In the genomic region with DNA sequence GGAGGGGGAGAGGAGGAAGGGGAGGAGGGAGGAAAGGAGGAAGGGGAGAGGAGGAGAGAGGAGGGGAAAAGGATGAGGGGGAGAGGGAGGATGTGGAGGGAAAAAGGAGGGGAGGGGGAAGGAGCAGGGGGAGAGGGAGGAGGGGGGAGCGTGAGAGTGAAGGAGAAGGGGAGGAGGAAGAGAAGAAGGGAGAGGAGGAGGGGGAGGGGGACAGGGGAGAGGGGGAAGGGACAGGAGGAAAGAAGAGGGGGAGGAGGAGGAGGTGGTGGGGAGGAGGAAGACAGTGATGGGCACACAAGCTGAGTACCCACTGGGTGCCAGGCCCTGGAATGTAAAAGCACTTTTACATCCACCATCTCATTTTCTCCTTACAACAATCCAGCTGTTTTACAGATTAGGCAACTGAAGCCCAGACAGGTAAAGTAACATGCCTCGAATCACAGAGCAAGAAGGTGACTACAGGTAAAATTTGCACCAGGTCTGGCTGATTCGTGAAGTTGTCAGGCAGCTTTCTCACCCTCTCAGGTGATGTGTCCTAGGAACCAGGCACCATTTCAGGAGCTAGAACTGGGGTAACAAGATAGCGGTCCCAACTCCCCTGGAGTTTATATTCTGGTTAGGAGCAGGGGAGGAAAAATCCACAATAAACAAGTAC, we compare ENCODE assay signal across 11 cellular contexts. TPM values are rescaled to one million over a fixed set of nuclear protein-coding genes. Genes with fewer than 3 reads are reported as not detected.
DNase-seq lines count a peak whose midpoint lies in the region; ATAC-seq, FAIRE-seq and TF ChIP-seq lines count a peak whose summit lies in the region.
"Had no signal": no experiment of that assay in that cellular context is flagged by ENCODE, and none has a peak within 500 bp of the region (broad histone marks: within the 10 kb centered on the region; RNA-seq: fewer than 3 reads in every experiment).

No MANE protein-coding gene starts in this region.

- H3K4me2 ChIP-seq in DOHH2 (ENCODE audit: low read length) (peak overlapping the region; percentile 31), smooth muscle cell (no peak overlapping the region)

- H3F3A ChIP-seq in DOHH2 (ENCODE audit: control insufficient read depth, insufficient read depth) (peaks cover 13% of the 10 kb centered on the region), smooth muscle cell (ENCODE audit: low read depth) (peaks cover 3% of the 10 kb centered on the region)

- peak overlapping the region; percentile 4; the same call in 1 of the 2 replicates for H3K27ac ChIP-seq in DOHH2 (ENCODE audit: low read depth, low read length)
- peak overlapping the region; percentile 27; the same call in 1 of the 2 replicates for H3K27ac ChIP-seq in SJSA1
- peak overlapping the region; percentile 82 to 86 for H3K27ac ChIP-seq in kidney (ENCODE audit: low read depth in 2 of 2, low read length in 2 of 2)
- H3K27ac ChIP-seq in smooth muscle cell (ENCODE audit: low read depth): peak overlapping the region; percentile 74
- peak overlapping the region in 2 of 4 donors; percentile 27 to 30 for H3K27ac ChIP-seq in Peyer's patch

- no peak overlapping the region for H3K4me3 ChIP-seq in DOHH2 (ENCODE audit: low read length)
- no peak overlapping the region for H3K4me3 ChIP-seq in SJSA1
- H3K4me3 ChIP-seq in kidney (ENCODE audit: low read length in 2 of 2): no peak overlapping the region
- H3K4me3 ChIP-seq in smooth muscle cell: no peak overlapping the region
- H3K4me3 ChIP-seq in Peyer's patch: no peak overlapping the region
- H3K4me3 ChIP-seq: mucosa of descending colon had no signal

- ATAC-seq in HG02884 (IDR thresholded peaks at IDR 0.05; ENCODE audit: unreplicated experiment): no peak

- TF ChIP-seq CTCF in DOHH2 (IDR thresholded peaks at IDR 0.05; ENCODE audit: low read depth, low read length, poor library complexity, severe bottlenecking): no peak
- TF ChIP-seq CTCF in kidney (IDR thresholded peaks at IDR 0.05; ENCODE audit: borderline replicate concordance, extremely low read depth, insufficient read depth): no peak
- TF ChIP-seq CTCF in smooth muscle cell (IDR thresholded peaks at IDR 0.05; ENCODE audit: borderline replicate concordance, insufficient read depth, poor library complexity, severe bottlenecking): no peak
- TF ChIP-seq CTCF in Peyer's patch (IDR thresholded peaks at IDR 0.05): no peak

- DNase-seq in SJSA1 (ENCODE audit: low read depth in 1 of 2, low spot score in 2 of 2): no peak
- DNase-seq in kidney: no peak
- DNase-seq in smooth muscle cell (lab: John Stamatoyannopoulos, UW; ENCODE audit: unreplicated experiment): no peak
- DNase-seq in Peyer's patch: no peak
- DNase-seq in DMS 273 (lab: John Stamatoyannopoulos, UW; ENCODE audit: unreplicated experiment): no peak
- no peak for DNase-seq in NCI-H1048 (lab: John Stamatoyannopoulos, UW)
- DNase-seq: activated CD8-positive, alpha-beta memory T cell treated with anti-CD3 and anti-CD28 coated beads, Interleukin-2, amount 10 ng/mL, durations not matched to agents 7 days and 5 days; effector CD4-positive, alpha-beta T cell had no signal

- H3K9ac ChIP-seq in kidney (ENCODE audit: low read length in 2 of 2): peak overlapping the region in 1 of 2 donors; percentile 59
- no peak overlapping the region for H3K9ac ChIP-seq in smooth muscle cell (ENCODE audit: low read depth)

- 62% methylated on average over 4 of the region's 4 CpGs for WGBS in smooth muscle cell (ENCODE audit: low lambda C conversion rate)

- no peaks in the 10 kb centered on the region for H3K9me3 ChIP-seq in DOHH2 (ENCODE audit: control insufficient read depth, insufficient read depth, low read length)
- H3K9me3 ChIP-seq in SJSA1 (replicated peaks): no peaks in the 10 kb centered on the region
- no peaks in the 10 kb centered on the region for H3K9me3 ChIP-seq in kidney (ENCODE audit: control insufficient read depth in 1 of 2, low read length in 2 of 2)
- no peaks in the 10 kb centered on the region for H3K9me3 ChIP-seq in smooth muscle cell (replicated peaks; ENCODE audit: low read depth)
- H3K9me3 ChIP-seq in Peyer's patch: no peaks in the 10 kb centered on the region
- H3K9me3 ChIP-seq: mucosa of descending colon had no signal

- H4K20me1 ChIP-seq in DOHH2 (ENCODE audit: control insufficient read depth, insufficient read depth, low read depth, low read length): no peaks in the 10 kb centered on the region
- no peaks in the 10 kb centered on the region for H4K20me1 ChIP-seq in smooth muscle cell (ENCODE audit: low read depth)

- H2AFZ ChIP-seq in smooth muscle cell (ENCODE audit: low read depth): no peak overlapping the region

- H3K79me2 ChIP-seq in DOHH2 (ENCODE audit: control insufficient read depth, low read length) (no peaks in the 10 kb centered on the region), smooth muscle cell (ENCODE audit: low read depth) (no peaks in the 10 kb centered on the region)

- no peak for FAIRE-seq in kidney (lab: Jason Lieb, UNC)

- no peak for TF ChIP-seq POLR2A in Peyer's patch (IDR thresholded peaks at IDR 0.05)

- no peaks in the 10 kb centered on the region for H3K9me2 ChIP-seq in DOHH2 (replicated peaks; ENCODE audit: control insufficient read depth, low read length)

- H3K27me3 ChIP-seq in DOHH2 (ENCODE audit: control insufficient read depth, low read length): no peaks in the 10 kb centered on the region
- no peaks in the 10 kb centered on the region for H3K27me3 ChIP-seq in SJSA1 (replicated peaks)
- H3K27me3 ChIP-seq in smooth muscle cell (ENCODE audit: low read depth): no peaks in the 10 kb centered on the region
- no peaks in the 10 kb centered on the region for H3K27me3 ChIP-seq in Peyer's patch

- H3K4me1 ChIP-seq in DOHH2 (ENCODE audit: control insufficient read depth, low read length) (peaks cover 52% of the 10 kb centered on the region), SJSA1 (replicated peaks) (peaks cover 33% of the 10 kb centered on the region), kidney (ENCODE audit: control insufficient read depth in 1 of 2, insufficient read depth in 1 of 2, low read depth in 1 of 2, low read length in 2 of 2) (peaks cover 8 to 9% of the 10 kb centered on the region in 2 donors), smooth muscle cell (ENCODE audit: low read depth) (peaks cover 13% of the 10 kb centered on the region), Peyer's patch (peaks cover 0 to 14% (median 0%) of the 10 kb centered on the region in 4 donors)

- H3K36me3 ChIP-seq in DOHH2 (ENCODE audit: control insufficient read depth, low read length) (peaks cover under 1% of the 10 kb centered on the region; the same call in 1 of the 2 replicates), SJSA1 (no peaks in the 10 kb centered on the region), kidney (ENCODE audit: control insufficient read depth in 1 of 2, insufficient read depth in 2 of 2, low read length in 2 of 2) (no peaks in the 10 kb centered on the region), smooth muscle cell (ENCODE audit: low read depth) (no peaks in the 10 kb centered on the region), Peyer's patch (no peaks in the 10 kb centered on the region)

- intact Hi-C loops in kidney (cut with DNase I): no loop called here

RNA-seq across cellular contexts. Expression of a gene that starts 10.0 kb away (rescaled TPM):
- 50.8 and 83.4 TPM in 2 replicates for total RNA-seq in SJSA1 (2014; rRNA removed; shearing (Covaris generic))
- 171 TPM for total RNA-seq in kidney
- polyA plus RNA-seq in kidney (ENCODE audit: insufficient read depth, low read depth, low replicate concordance): 121 TPM
- 40.4 and 77.9 TPM in 2 replicates for total RNA-seq in smooth muscle cell
- 72.6 and 98.0 TPM in 2 replicates for polyA plus RNA-seq in smooth muscle cell
- 10 to 100 TPM; 20.1 to 56.9 (median 32.3) TPM for total RNA-seq in Peyer's patch
